23 cellular contexts compared by ENCODE assay signal in genomic region chr11:122394326-122394725, GRCh38.
DNase-seq lines count a peak whose midpoint lies in the region; ATAC-seq and TF ChIP-seq lines count a peak whose summit lies in the region.
"Had no signal": no experiment of that assay in that cellular context is flagged by ENCODE, and none has a peak within 500 bp of the region (broad histone marks: within the 10 kb centered on the region; RNA-seq: fewer than 3 reads in every experiment).

No MANE protein-coding gene starts in this region.

- DNase-seq in NCI-H748 (lab: John Stamatoyannopoulos, UW; ENCODE audit: unreplicated experiment) (peak; percentile 10), NCI-H748 treated with DMSO at 0.1 percent for 48 hours (lab: John Stamatoyannopoulos, UW) (no peak), SK-N-DZ (ENCODE audit: low spot score) (peak; percentile 1), midbrain (lab: John Stamatoyannopoulos, UW) (peak; percentile 23), NCI-H128 (lab: John Stamatoyannopoulos, UW; ENCODE audit: unreplicated experiment) (no peak), NCI-H510A treated with DMSO at 0.1 percent for 48 hours (lab: John Stamatoyannopoulos, UW) (no peak), upper lobe of right lung (no peak)
- DNase-seq: activated B cell treated with CpG ODN at 0.5 μM for 24 hours; activated CD4-positive, alpha-beta T cell treated with anti-CD3 and anti-CD28 coated beads, Interleukin-2, amount 50 U/mL, for 1 hour; activated naive CD4-positive, alpha-beta T cell; activated T-cell treated with anti-CD3 and anti-CD28 coated beads, Interleukin-2, amount 50 U/mL, for 4 hours; CD4-positive, alpha-beta T cell; kidney; NCI-H774; sigmoid colon; stimulated activated naive CD4-positive, alpha-beta T cell; T-cell; uterus had no signal

- no peaks in the 10 kb centered on the region for H3K27me3 ChIP-seq in upper lobe of right lung
- H3K27me3 ChIP-seq: sigmoid colon, SJCRH30, uterus had no signal

- no peaks in the 10 kb centered on the region for H3K36me3 ChIP-seq in upper lobe of right lung
- H3K36me3 ChIP-seq: sigmoid colon, SJCRH30, thoracic aorta, uterus had no signal

- intact Hi-C loops in upper lobe of right lung (cut with DNase I) = no loop called here

- H3K4me1 ChIP-seq in upper lobe of right lung = no peaks in the 10 kb centered on the region
- H3K4me1 ChIP-seq: sigmoid colon, SJCRH30, uterus had no signal

- H3K4me3 ChIP-seq in upper lobe of right lung = no peak overlapping the region
- H3K4me3 ChIP-seq: GM23338, K562, sigmoid colon, SJCRH30, thoracic aorta, uterus had no signal

- H3K9me3 ChIP-seq in upper lobe of right lung = no peaks in the 10 kb centered on the region
- H3K9me3 ChIP-seq: sigmoid colon, SJCRH30, thoracic aorta, uterus had no signal

- no peak for ATAC-seq in HG03045 (IDR thresholded peaks at IDR 0.05; ENCODE audit: unreplicated experiment)
- no peak for ATAC-seq in upper lobe of right lung
- ATAC-seq: activated T-cell treated with anti-CD3 and anti-CD28 coated beads, Interleukin-2, amount 50 U/mL, for 4 hours; GM23338; K562; T-cell had no signal

- no peak for TF ChIP-seq CTCF in upper lobe of right lung (IDR thresholded peaks at IDR 0.05)

- no peak overlapping the region for H3K27ac ChIP-seq in upper lobe of right lung
- H3K27ac ChIP-seq: sigmoid colon, SJCRH30, uterus had no signal

Comparison
In these comparisons a context has a peak if more than half of its experiments do, and no peak if none do; other contexts are left out.
1. DNase-seq: peak in NCI-H748 (single experiment), SK-N-DZ (single experiment) and midbrain (single experiment); none in NCI-H748 treated with DMSO at 0.1 percent for 48 hours (single experiment), NCI-H128 (single experiment), NCI-H510A treated with DMSO at 0.1 percent for 48 hours (single experiment) and upper lobe of right lung (single experiment).